In the genomic region with DNA sequence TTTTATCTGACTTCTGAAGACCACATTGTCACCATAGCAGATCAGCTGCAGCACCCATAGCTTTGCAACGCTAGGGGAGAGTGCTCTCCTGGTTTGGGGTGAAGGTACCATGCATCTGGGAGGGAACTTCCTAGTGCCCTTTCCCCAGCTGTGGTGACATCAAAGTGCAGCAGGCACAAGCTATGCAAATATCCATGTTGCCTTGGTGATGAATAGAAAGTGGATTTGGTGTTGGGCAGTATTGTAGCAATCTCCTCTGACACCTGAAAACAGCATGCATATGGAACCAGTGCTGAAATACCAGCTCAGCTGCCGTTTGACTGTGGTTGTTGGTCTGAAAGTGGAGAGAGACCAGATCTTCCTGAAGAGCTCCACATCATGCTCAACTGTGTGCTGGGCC, we compare ENCODE assay signal across 9 cellular contexts. TPM values are rescaled to one million over a fixed set of nuclear protein-coding genes. Genes with fewer than 3 reads are reported as not detected.
DNase-seq lines count a peak whose midpoint lies in the region; ATAC-seq lines count a peak whose summit lies in the region.
"Had no signal": no experiment of that assay in that cellular context is flagged by ENCODE, and none has a peak within 500 bp of the region (broad histone marks: within the 10 kb centered on the region; RNA-seq: fewer than 3 reads in every experiment).

No MANE protein-coding gene starts in this region.

- peak overlapping the region; percentile 9 for H3K4me3 Mint-ChIP-seq in activated naive CD8-positive, alpha-beta T cell treated with anti-CD3 and anti-CD28 coated beads, Interleukin-2, amount 50 U/mL, for 24 hours
- H3K4me3 Mint-ChIP-seq: neural crest cell had no signal

- no peaks in the 10 kb centered on the region for H3K9me3 Mint-ChIP-seq in activated naive CD8-positive, alpha-beta T cell treated with anti-CD3 and anti-CD28 coated beads, Interleukin-2, amount 50 U/mL, for 24 hours
- H3K9me3 Mint-ChIP-seq: neural crest cell had no signal

- peaks cover 2% of the 10 kb centered on the region for H3K27me3 Mint-ChIP-seq in activated naive CD8-positive, alpha-beta T cell treated with anti-CD3 and anti-CD28 coated beads, Interleukin-2, amount 50 U/mL, for 24 hours

- peaks cover 90% of the 10 kb centered on the region for H3K36me3 Mint-ChIP-seq in activated naive CD8-positive, alpha-beta T cell treated with anti-CD3 and anti-CD28 coated beads, Interleukin-2, amount 50 U/mL, for 24 hours (ENCODE audit: low read depth)

- ATAC-seq in GM18502 (IDR thresholded peaks at IDR 0.05; ENCODE audit: poor library complexity, unreplicated experiment), result peak; percentile 68
- ATAC-seq in GM21381 (IDR thresholded peaks at IDR 0.05; ENCODE audit: unreplicated experiment), result peak; percentile 51
- peak; percentile 75 for ATAC-seq in HG03175 (IDR thresholded peaks at IDR 0.05; ENCODE audit: unreplicated experiment)
- ATAC-seq in activated naive CD8-positive, alpha-beta T cell treated with anti-CD3 and anti-CD28 coated beads, Interleukin-2, amount 50 U/mL, for 24 hours, result peak; percentile 64
- no peak for ATAC-seq in HG03469 (IDR thresholded peaks at IDR 0.05; ENCODE audit: unreplicated experiment)

- no peak for DNase-seq in activated naive CD8-positive, alpha-beta T cell treated with anti-CD3 and anti-CD28 coated beads, Interleukin-2, amount 50 U/mL, for 24 hours
- DNase-seq in inferior parietal cortex (ENCODE audit: extremely low spot score) (no peak), HT-29 (ENCODE audit: low spot score) (no peak)
- DNase-seq in activated CD8-positive, alpha-beta memory T cell treated with anti-CD3 and anti-CD28 coated beads for 24 hours, result no peak

- peaks cover 67% of the 10 kb centered on the region for H3K4me1 Mint-ChIP-seq in activated naive CD8-positive, alpha-beta T cell treated with anti-CD3 and anti-CD28 coated beads, Interleukin-2, amount 50 U/mL, for 24 hours

- H3K27ac Mint-ChIP-seq in activated naive CD8-positive, alpha-beta T cell treated with anti-CD3 and anti-CD28 coated beads, Interleukin-2, amount 50 U/mL, for 24 hours, result peak overlapping the region; percentile 80

RNA-seq across cellular contexts. Expression of gene BCL2L11, which starts 37.1 kb away (rescaled TPM):
- 9.7 and 24.5 TPM in 2 replicates for total RNA-seq in HT-29 (2014; rRNA removed; shearing (Covaris generic))
